Comparison of ENCODE assay signal across 8 cellular contexts in the genomic region with DNA sequence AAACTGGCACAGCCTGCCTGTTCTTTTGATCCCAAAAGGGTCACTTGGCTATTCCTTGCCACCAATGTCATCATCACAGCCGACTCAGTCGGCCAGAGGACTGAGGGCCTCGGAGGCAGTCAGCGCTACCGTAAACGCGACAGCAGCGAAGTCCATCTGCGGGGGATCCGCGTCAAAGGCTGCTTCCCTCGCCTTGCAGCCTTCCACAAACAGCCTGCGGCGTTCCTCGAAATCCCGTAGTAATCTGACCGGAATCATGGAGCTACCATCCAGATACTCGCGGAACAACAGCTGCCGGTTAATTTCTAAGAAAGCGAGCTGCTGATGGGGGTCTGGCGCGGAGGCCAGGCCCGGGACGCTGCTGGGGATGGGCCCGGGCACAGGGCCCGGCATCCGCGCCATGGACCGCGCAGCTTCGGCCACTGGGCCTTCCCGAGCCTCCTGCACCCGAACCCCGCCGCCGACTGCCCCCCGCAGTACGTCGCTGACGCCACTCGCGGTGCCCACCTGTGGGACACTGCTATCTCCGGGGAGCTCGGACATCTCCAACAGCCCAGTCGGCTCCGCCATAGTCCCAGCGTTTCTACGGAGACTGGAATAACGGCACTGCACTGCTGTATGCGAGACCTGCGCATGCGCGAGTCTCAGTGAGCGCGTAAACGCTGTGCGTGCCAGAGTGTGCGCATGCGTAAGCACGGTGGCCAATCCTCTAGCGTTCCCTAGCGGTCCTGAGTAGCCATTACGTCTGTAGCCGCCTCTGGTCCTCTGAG. TPM values are rescaled to one million over a fixed set of nuclear protein-coding genes. Genes with fewer than 3 reads are reported as not detected.
DNase-seq lines count a peak whose midpoint lies in the region; ATAC-seq and TF ChIP-seq lines count a peak whose summit lies in the region.

A gene with protein sequence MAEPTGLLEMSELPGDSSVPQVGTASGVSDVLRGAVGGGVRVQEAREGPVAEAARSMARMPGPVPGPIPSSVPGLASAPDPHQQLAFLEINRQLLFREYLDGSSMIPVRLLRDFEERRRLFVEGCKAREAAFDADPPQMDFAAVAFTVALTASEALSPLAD (minus strand): TSS at position 620 of the 770 bp plus-strand sequence. CDS start 50 bp downstream, at position 570.

- peak within 1 kb of the TSS; percentile 93 to 96 for H3K27ac Mint-ChIP-seq in stimulated activated naive CD8-positive, alpha-beta T cell treated with anti-CD3 and anti-CD28 coated beads, Interleukin-15, amount 100 ng/mL, for 72 hours

- H3K4me3 Mint-ChIP-seq in stimulated activated naive CD8-positive, alpha-beta T cell treated with anti-CD3 and anti-CD28 coated beads, Interleukin-15, amount 100 ng/mL, for 72 hours, result peak within 1 kb of the TSS; percentile 92 to 97

- no peaks in the 10 kb centered on the region for H3K9me3 ChIP-seq in neural cell (ENCODE audit: low read length)

- peak within 1 kb of the TSS; percentile 79 for H3K27ac ChIP-seq in RWPE1
- peak within 1 kb of the TSS; percentile 88 for H3K27ac ChIP-seq in neural cell (ENCODE audit: low read length)

- TF ChIP-seq EP300 in neural cell (conservative IDR thresholded peaks at IDR 0.05; ENCODE audit: poor library complexity, severe bottlenecking), result peak; percentile 13

- H3K4me3 ChIP-seq in H7 (ENCODE audit: insufficient read depth, low read depth, low read length), result peak within 1 kb of the TSS; percentile 91
- peak within 1 kb of the TSS; percentile 88 for H3K4me3 ChIP-seq in fibroblast of villous mesenchyme (ENCODE audit: low read depth, low read length)
- peak within 1 kb of the TSS; percentile 87 for H3K4me3 ChIP-seq in neural cell (ENCODE audit: low read length)

- ATAC-seq in stimulated activated naive CD8-positive, alpha-beta T cell treated with anti-CD3 and anti-CD28 coated beads, Interleukin-15, amount 100 ng/mL, for 72 hours, result peak; percentile 94

- H3K9ac ChIP-seq in neural cell (ENCODE audit: low read length), result peak within 1 kb of the TSS; percentile 90

- H3K4me1 Mint-ChIP-seq in stimulated activated naive CD8-positive, alpha-beta T cell treated with anti-CD3 and anti-CD28 coated beads, Interleukin-15, amount 100 ng/mL, for 72 hours, result peaks cover 33% of the 10 kb centered on the region

- no peaks in the 10 kb centered on the region for H3K9me2 ChIP-seq in neural cell (ENCODE audit: insufficient read depth, low read length)

- no peaks in the 10 kb centered on the region for H3K9me3 Mint-ChIP-seq in stimulated activated naive CD8-positive, alpha-beta T cell treated with anti-CD3 and anti-CD28 coated beads, Interleukin-15, amount 100 ng/mL, for 72 hours

- no peaks in the 10 kb centered on the region for H4K20me1 ChIP-seq in neural cell (ENCODE audit: insufficient read depth)

- H3K27me3 ChIP-seq in H7 (ENCODE audit: control insufficient read depth, insufficient read depth, low read length), result no peaks in the 10 kb centered on the region
- no peaks in the 10 kb centered on the region for H3K27me3 ChIP-seq in neural cell (ENCODE audit: insufficient read depth, low read depth, low read length)

- peak; percentile 95 for DNase-seq in GDM1 (lab: John Stamatoyannopoulos, UW)
- DNase-seq in H7, result peak; percentile 95
- DNase-seq in LoVo (ENCODE audit: low spot score), result peak; percentile 99
- peak; percentile 96 for DNase-seq in RWPE1 (ENCODE audit: low spot score)
- DNase-seq in activated effector memory CD4-positive, alpha-beta T cell treated with Interleukin-2 at 50 U/mL for 16 hours, result peak; percentile 87
- DNase-seq in fibroblast of villous mesenchyme (ENCODE audit: low read depth), result peak; percentile 95
- peak; percentile 94 to 95 for DNase-seq in stimulated activated naive CD8-positive, alpha-beta T cell treated with anti-CD3 and anti-CD28 coated beads, Interleukin-15, amount 100 ng/mL, for 72 hours

- peak within 1 kb of the TSS; percentile 92 for H3K4me2 ChIP-seq in neural cell (ENCODE audit: low read length)

- H3F3A ChIP-seq in neural cell (ENCODE audit: insufficient read depth, low read length, poor library complexity, severe bottlenecking), result no peaks in the 10 kb centered on the region

- TF ChIP-seq RAD21 in neural cell (conservative IDR thresholded peaks at IDR 0.05), result peak; percentile 100

- H2AFZ ChIP-seq in neural cell (ENCODE audit: low read depth, low read length), result peak within 1 kb of the TSS; percentile 61

- CTCF ChIA-PET in RWPE1 (lab: Yijun Ruan, JAX), result interaction anchor here (0.5 to 2.9 kb wide), 17 partner anchors 8 to 721 kb away, joined by 3 to 14 read pairs (median 4); a partner anchor contains a TSS

- POLR2A ChIA-PET in RWPE1 (lab: Yijun Ruan, JAX; ENCODE audit: low non-redundant PET), result interaction anchor here (0.6 kb wide), 1 partner anchor 669 kb away, joined by 4 read pairs; no protein-coding TSS in a partner anchor

- no peaks in the 10 kb centered on the region for H3K36me3 ChIP-seq in H7 (replicated peaks; ENCODE audit: control insufficient read depth, insufficient read depth, low read length)
- H3K36me3 ChIP-seq in neural cell (ENCODE audit: insufficient read depth, low read length), result no peaks in the 10 kb centered on the region

- H3K27me3 Mint-ChIP-seq in stimulated activated naive CD8-positive, alpha-beta T cell treated with anti-CD3 and anti-CD28 coated beads, Interleukin-15, amount 100 ng/mL, for 72 hours, result no peaks in the 10 kb centered on the region

- peaks cover 31% of the 10 kb centered on the region for H3K79me2 ChIP-seq in neural cell (replicated peaks; ENCODE audit: insufficient read depth, low read length)

- TF ChIP-seq CTCF in RWPE1 (conservative IDR thresholded peaks at IDR 0.05; ENCODE audit: low read depth) (peak; percentile 97), fibroblast of villous mesenchyme (IDR thresholded peaks at IDR 0.05; ENCODE audit: insufficient read depth, low read depth, low read length) (peak; percentile 96), neural cell (IDR thresholded peaks at IDR 0.05; ENCODE audit: poor library complexity, severe bottlenecking) (peak; percentile 100)

TF ChIP-seq in neural cell, 6 proteins besides CTCF, POLR2A, EP300 and RAD21:
- TF ChIP-seq SMC3 (conservative IDR thresholded peaks at IDR 0.05; ENCODE audit: poor library complexity), result peak; percentile 85
- TF ChIP-seq POLR2AphosphoS5 (IDR thresholded peaks at IDR 0.05), result peak; percentile 98
- peak; percentile 81 for TF ChIP-seq MXI1 (conservative IDR thresholded peaks at IDR 0.05; ENCODE audit: poor library complexity, severe bottlenecking)
- TF ChIP-seq EZH2 (IDR thresholded peaks at IDR 0.05; ENCODE audit: borderline replicate concordance, insufficient read depth, low read length, poor library complexity, severe bottlenecking), result no peak
- peak; percentile 78 for TF ChIP-seq TAF1 (IDR thresholded peaks at IDR 0.05; ENCODE audit: low read depth)
- TF ChIP-seq, protein P1, sequence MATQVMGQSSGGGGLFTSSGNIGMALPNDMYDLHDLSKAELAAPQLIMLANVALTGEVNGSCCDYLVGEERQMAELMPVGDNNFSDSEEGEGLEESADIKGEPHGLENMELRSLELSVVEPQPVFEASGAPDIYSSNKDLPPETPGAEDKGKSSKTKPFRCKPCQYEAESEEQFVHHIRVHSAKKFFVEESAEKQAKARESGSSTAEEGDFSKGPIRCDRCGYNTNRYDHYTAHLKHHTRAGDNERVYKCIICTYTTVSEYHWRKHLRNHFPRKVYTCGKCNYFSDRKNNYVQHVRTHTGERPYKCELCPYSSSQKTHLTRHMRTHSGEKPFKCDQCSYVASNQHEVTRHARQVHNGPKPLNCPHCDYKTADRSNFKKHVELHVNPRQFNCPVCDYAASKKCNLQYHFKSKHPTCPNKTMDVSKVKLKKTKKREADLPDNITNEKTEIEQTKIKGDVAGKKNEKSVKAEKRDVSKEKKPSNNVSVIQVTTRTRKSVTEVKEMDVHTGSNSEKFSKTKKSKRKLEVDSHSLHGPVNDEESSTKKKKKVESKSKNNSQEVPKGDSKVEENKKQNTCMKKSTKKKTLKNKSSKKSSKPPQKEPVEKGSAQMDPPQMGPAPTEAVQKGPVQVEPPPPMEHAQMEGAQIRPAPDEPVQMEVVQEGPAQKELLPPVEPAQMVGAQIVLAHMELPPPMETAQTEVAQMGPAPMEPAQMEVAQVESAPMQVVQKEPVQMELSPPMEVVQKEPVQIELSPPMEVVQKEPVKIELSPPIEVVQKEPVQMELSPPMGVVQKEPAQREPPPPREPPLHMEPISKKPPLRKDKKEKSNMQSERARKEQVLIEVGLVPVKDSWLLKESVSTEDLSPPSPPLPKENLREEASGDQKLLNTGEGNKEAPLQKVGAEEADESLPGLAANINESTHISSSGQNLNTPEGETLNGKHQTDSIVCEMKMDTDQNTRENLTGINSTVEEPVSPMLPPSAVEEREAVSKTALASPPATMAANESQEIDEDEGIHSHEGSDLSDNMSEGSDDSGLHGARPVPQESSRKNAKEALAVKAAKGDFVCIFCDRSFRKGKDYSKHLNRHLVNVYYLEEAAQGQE (IDR thresholded peaks at IDR 0.05; ENCODE audit: borderline replicate concordance), result no peak

RNA-seq across cellular contexts. Expression of the gene that starts here (rescaled TPM):
- total RNA-seq in H7 (2014; rRNA removed; shearing (Covaris generic)), result 2.4 and 4.0 TPM in 2 replicates
- 4.3 and 4.5 TPM in 2 replicates for total RNA-seq in fibroblast of villous mesenchyme
- 32.6 and 36.5 TPM in 2 replicates for polyA plus RNA-seq in neural cell
- polyA minus RNA-seq in neural cell, result 30.7 and 37.3 TPM in 2 replicates

Comparison
In these comparisons a context has a peak if more than half of its experiments do, and no peak if none do; other contexts are left out.
1. Peak in every context shown above with its lines: DNase-seq, ATAC-seq, H3K4me3 ChIP-seq and H3K27ac ChIP-seq.